Comparison of ENCODE assay signal across 12 cellular contexts in genomic region chr7:132739271-132739955, GRCh38.
A peak's percentile ranks its signal among the peaks of the same experiment; 100 is the strongest.
DNase-seq lines count a peak whose midpoint lies in the region; ATAC-seq, FAIRE-seq and TF ChIP-seq lines count a peak whose summit lies in the region.
"Had no signal": no experiment of that assay in that cellular context is flagged by ENCODE, and none has a peak within 500 bp of the region (broad histone marks: within the 10 kb centered on the region; RNA-seq: fewer than 3 reads in every experiment).

No MANE protein-coding gene starts in this region.

- DNase-seq in A673 (ENCODE audit: low spot score) (peak; percentile 54), HCT116 (ENCODE audit: low read depth, low spot score) (no peak), astrocyte (ENCODE audit: low read depth) (peak; percentile 99), right cardiac atrium (peak in 1 of 3 donors; percentile 50), RPMI8226 (no peak), aorta (no peak)
- DNase-seq in effector CD8-positive, alpha-beta T cell (lab: John Stamatoyannopoulos, UW): no peak
- no peak for DNase-seq in activated naive CD4-positive, alpha-beta T cell treated with Interleukin-2 at 50 U/mL for 16 hours
- DNase-seq: NCI-H748 treated with DMSO at 0.1 percent for 48 hours had no signal

- H3K4me2 ChIP-seq in HCT116 (ENCODE audit: low read length) (no peak overlapping the region), astrocyte (ENCODE audit: low read length) (peak overlapping the region; percentile 49)

- RAD21 ChIA-PET in HCT116 (lab: Charles Lee; ENCODE audit: low non-redundant PET in 1 of 2, low total read pairs in 2 of 2, uncharacterized antibody in 2 of 2, unreplicated experiment in 2 of 2): no interaction called here

- no peak for TF ChIP-seq POLR2A in HCT116 (IDR thresholded peaks at IDR 0.05; ENCODE audit: borderline replicate concordance, extremely low read depth, insufficient read depth, insufficient read length)

- BruUV-seq in A673 (replicated peaks; lab: Mats Ljungman, UMichigan) (no TSS peak), HCT116 (replicated peaks; lab: Mats Ljungman, UMichigan) (no TSS peak)

- WGBS in right cardiac atrium: 26% methylated on average over 5 of the region's 5 CpGs
- 59 to 61% methylated on average over 5 of the region's 5 CpGs for WGBS in aorta, 2 donors

- H3K9me2 ChIP-seq in HCT116 (ENCODE audit: insufficient read depth): no peaks in the 10 kb centered on the region

- TF ChIP-seq CTCF in A673 (conservative IDR thresholded peaks at IDR 0.05; ENCODE audit: low read depth, low read length) (no peak), HCT116 (IDR thresholded peaks at IDR 0.05 in 2 of 3, conservative IDR thresholded peaks at IDR 0.05 in 1 of 3; ENCODE audit: borderline replicate concordance in 1 of 3, insufficient read depth in 1 of 3, low read depth in 2 of 3, low read length in 2 of 3) (no peak), astrocyte (IDR thresholded peaks at IDR 0.05; ENCODE audit: insufficient read depth, low read depth, low read length) (no peak)

- H3K4me1 Mint-ChIP-seq in astrocyte (ENCODE audit: low read depth, unreplicated experiment): peaks cover 11% of the 10 kb centered on the region

- H3K27ac ChIP-seq in A673 (ENCODE audit: low read depth, low read length, poor library complexity, severe bottlenecking): no peak overlapping the region
- no peak overlapping the region for H3K27ac ChIP-seq in HCT116 (ENCODE audit: low read depth, low read length)
- H3K27ac ChIP-seq in astrocyte (ENCODE audit: low read depth, low read length): peak overlapping the region; percentile 66
- no peak overlapping the region for H3K27ac ChIP-seq in right cardiac atrium (ENCODE audit: low read length)
- no peak overlapping the region for H3K27ac ChIP-seq in aorta (ENCODE audit: low read depth in 1 of 2, low read length in 2 of 2)

- intact Hi-C loops in A673 (cut with micrococcal nuclease; ENCODE audit: unreplicated experiment): no loop called here
- intact Hi-C loops in HCT116 (cut with micrococcal nuclease): no loop called here
- intact Hi-C loops in right cardiac atrium (cut with DNase I): no loop called here
- intact Hi-C loops in aorta (cut with DNase I): no loop called here

- H3K27ac Mint-ChIP-seq in astrocyte (ENCODE audit: unreplicated experiment): no peak overlapping the region
- H3K27ac Mint-ChIP-seq: activated naive CD8-positive, alpha-beta T cell; nephron had no signal

- no peak for TF ChIP-seq RAD21 in HCT116 (IDR thresholded peaks at IDR 0.05; ENCODE audit: low read depth)

- CTCF ChIA-PET in A673 (lab: Charles Lee) (no interaction called here), HCT116 (lab: Charles Lee) (no interaction called here)

- POLR2A ChIA-PET in A673 (lab: Charles Lee; ENCODE audit: low non-redundant PET): no interaction called here
- POLR2A ChIA-PET in HCT116 (lab: Charles Lee): no interaction called here

- ATAC-seq in HCT116: no peak
- ATAC-seq in right cardiac atrium: peak; percentile 78 to 83
- ATAC-seq in aorta (ENCODE audit: low FRiP score): no peak

- H3K27me3 ChIP-seq in A673 (replicated peaks; ENCODE audit: insufficient read depth, low read depth, low read length, poor library complexity) (peaks cover 35% of the 10 kb centered on the region), HCT116 (ENCODE audit: insufficient read depth, low read length) (peaks cover 15% of the 10 kb centered on the region; the same call in 1 of the 2 replicates), astrocyte (ENCODE audit: insufficient read depth, low read length) (no peaks in the 10 kb centered on the region), right cardiac atrium (ENCODE audit: control insufficient read depth, insufficient read depth) (no peaks in the 10 kb centered on the region), aorta (ENCODE audit: control insufficient read depth in 1 of 2, insufficient read depth in 2 of 2, low read length in 1 of 2) (no peaks in the 10 kb centered on the region)

- no peak overlapping the region for H3K4me3 ChIP-seq in A673 (ENCODE audit: low read depth, low read length, poor library complexity, severe bottlenecking)
- H3K4me3 ChIP-seq in HCT116 (replicated peaks in 1 of 2; ENCODE audit: low read depth in 1 of 2, low read length in 2 of 2): no peak overlapping the region
- H3K4me3 ChIP-seq in astrocyte (ENCODE audit: insufficient read depth, low read depth, low read length): no peak overlapping the region
- H3K4me3 ChIP-seq in right cardiac atrium (ENCODE audit: low read length): no peak overlapping the region
- no peak overlapping the region for H3K4me3 ChIP-seq in aorta (ENCODE audit: low read length in 2 of 2)

- H3K4me3 Mint-ChIP-seq in astrocyte (ENCODE audit: unreplicated experiment): no peak overlapping the region
- H3K4me3 Mint-ChIP-seq: activated naive CD8-positive, alpha-beta T cell; nephron had no signal

- H3K36me3 ChIP-seq in A673 (ENCODE audit: insufficient read depth, low read length, poor library complexity, severe bottlenecking) (no peaks in the 10 kb centered on the region), HCT116 (ENCODE audit: control insufficient read depth in 1 of 2, insufficient read depth in 2 of 2, low read length in 2 of 2) (no peaks in the 10 kb centered on the region), astrocyte (ENCODE audit: insufficient read depth, low read length) (no peaks in the 10 kb centered on the region), aorta (ENCODE audit: control insufficient read depth in 1 of 2, insufficient read depth in 2 of 2, low read length in 1 of 2) (no peaks in the 10 kb centered on the region)

- no peaks in the 10 kb centered on the region for H3K36me3 Mint-ChIP-seq in astrocyte (ENCODE audit: low read depth, unreplicated experiment)

- H3K9ac ChIP-seq in HCT116 (ENCODE audit: low read length) (no peak overlapping the region), astrocyte (ENCODE audit: low read length) (peak overlapping the region; percentile 8)

- H3K9me3 Mint-ChIP-seq in astrocyte (ENCODE audit: unreplicated experiment): peaks cover 6% of the 10 kb centered on the region

- no peak overlapping the region for H2AFZ ChIP-seq in HCT116 (ENCODE audit: low read depth, low read length, poor library complexity, severe bottlenecking)
- H2AFZ ChIP-seq in astrocyte (ENCODE audit: low read depth, low read length): no peak overlapping the region

- H3K27me3 Mint-ChIP-seq in astrocyte (ENCODE audit: low read depth, unreplicated experiment): peaks cover 2% of the 10 kb centered on the region
- H3K27me3 Mint-ChIP-seq: activated naive CD8-positive, alpha-beta T cell had no signal

- H3K9me3 ChIP-seq in A673 (ENCODE audit: low read depth, low read length, poor library complexity, severe bottlenecking) (peaks cover 4% of the 10 kb centered on the region), HCT116 (ENCODE audit: control insufficient read depth in 1 of 2, insufficient read depth in 1 of 2, low read depth in 1 of 2, low read length in 2 of 2) (peaks cover 0 to 5% of the 10 kb centered on the region in 2 experiments; a peak in 1 of 4 replicates), astrocyte (ENCODE audit: insufficient read depth, low read depth, low read length) (no peaks in the 10 kb centered on the region), right cardiac atrium (ENCODE audit: control insufficient read depth, low read length) (no peaks in the 10 kb centered on the region), aorta (ENCODE audit: control insufficient read depth, low read length) (peaks cover 1% of the 10 kb centered on the region)

- H3K79me2 ChIP-seq in HCT116 (ENCODE audit: insufficient read depth, low read length): no peaks in the 10 kb centered on the region
- H3K79me2 ChIP-seq in astrocyte (ENCODE audit: insufficient read depth, low read length): no peaks in the 10 kb centered on the region

- H3K4me1 ChIP-seq in A673 (ENCODE audit: insufficient read depth, low read length, poor library complexity, severe bottlenecking) (peaks cover 3% of the 10 kb centered on the region), HCT116 (ENCODE audit: control insufficient read depth in 1 of 2, insufficient read depth in 2 of 2, low read length in 2 of 2) (peaks cover 0 to 7% of the 10 kb centered on the region in 2 experiments; a peak in 2 of 4 replicates), astrocyte (ENCODE audit: insufficient read depth, low read length) (peaks cover 37% of the 10 kb centered on the region), right cardiac atrium (ENCODE audit: control insufficient read depth, insufficient read depth, low read length) (peaks cover 1% of the 10 kb centered on the region), aorta (ENCODE audit: control insufficient read depth in 1 of 2, insufficient read depth in 2 of 2, low read length in 2 of 2) (peaks cover 0 to 4% of the 10 kb centered on the region in 2 donors)

- peak; percentile 97 for FAIRE-seq in astrocyte (lab: Jason Lieb, UNC)
- FAIRE-seq: frontal cortex had no signal

- H4K20me1 ChIP-seq in HCT116 (ENCODE audit: insufficient read depth): no peaks in the 10 kb centered on the region
- H4K20me1 ChIP-seq in astrocyte (ENCODE audit: insufficient read depth, low read length): no peaks in the 10 kb centered on the region

TF ChIP-seq in HCT116, 20 proteins besides CTCF, POLR2A, EP300 and RAD21:
- TF ChIP-seq TCF7L2 (IDR thresholded peaks at IDR 0.05; ENCODE audit: borderline replicate concordance, extremely low read depth, insufficient read depth, insufficient read length) (peak; percentile 43), CEBPB (IDR thresholded peaks at IDR 0.05; ENCODE audit: low read depth) (0 out of 2 replicates have a peak, but pooled peaks have one; percentile 40), SRF (IDR thresholded peaks at IDR 0.05; ENCODE audit: low read depth) (no peak)
TF ChIP-seq in HCT116: peak in this region for 2.

Comparison
In these comparisons a context has a peak if more than half of its experiments do, and no peak if none do; other contexts are left out.
1. DNase-seq: peak in A673 (single experiment) and astrocyte (single experiment); none in HCT116 (single experiment), effector CD8-positive, alpha-beta T cell (single experiment), RPMI8226 (single experiment), activated naive CD4-positive, alpha-beta T cell treated with Interleukin-2 at 50 U/mL for 16 hours (single experiment) and aorta (0 of 2).
2. ATAC-seq: peak in right cardiac atrium (2 of 2); none in HCT116 (single experiment) and aorta (single experiment).